ENCODE assay signal across 7 cellular contexts in the genomic region with DNA sequence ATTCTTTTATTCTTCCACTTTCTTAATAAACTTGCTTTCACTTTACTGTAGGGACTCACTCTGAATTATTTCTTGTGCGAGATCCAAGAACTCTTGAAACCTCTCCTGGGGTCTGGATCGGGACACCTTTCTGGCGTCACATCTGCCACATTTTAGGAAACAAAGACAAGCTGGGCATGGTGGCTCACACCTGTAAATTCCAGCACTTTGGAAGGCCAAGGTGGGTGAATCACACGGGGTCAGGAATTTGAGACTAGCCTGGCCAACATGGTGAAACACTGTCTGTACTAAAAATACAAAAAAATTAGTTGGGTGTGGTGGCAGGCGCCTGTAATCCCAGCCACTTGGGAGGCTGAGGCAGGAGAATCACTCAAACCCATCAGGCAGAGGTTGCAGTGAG.
DNase-seq lines count a peak whose midpoint lies in the region; ATAC-seq and TF ChIP-seq lines count a peak whose summit lies in the region.
"Not testable (repeated sequence)": the region's sequence is repeated elsewhere in the genome, so short reads cannot be mapped to it uniquely, and the experiment has no call there.

No MANE protein-coding gene starts in this region.

- H3K9ac ChIP-seq in mesendoderm (ENCODE audit: low read length), result not testable (repeated sequence)

- H3K9me3 Mint-ChIP-seq in Caco-2 (ENCODE audit: unreplicated experiment), result peaks cover 37% of the 10 kb centered on the region
- H3K9me3 Mint-ChIP-seq in WTC11, result peaks cover 16% of the 10 kb centered on the region
- H3K9me3 Mint-ChIP-seq in type B pancreatic cell, result not testable (repeated sequence)

- not testable (repeated sequence) for H3K79me2 ChIP-seq in hepatocyte; mesendoderm (ENCODE audit: control insufficient read depth, insufficient read depth, low read length)

- H2AK5ac ChIP-seq in mesendoderm (ENCODE audit: low read length), result not testable (repeated sequence)

- not testable (repeated sequence) for DNase-seq in Caco-2; WTC11 (ENCODE audit: low spot score); hepatocyte (ENCODE audit: low spot score); type B pancreatic cell (ENCODE audit: extremely low spot score, unreplicated experiment)
- peak; percentile 25 for DNase-seq in HT1080 (ENCODE audit: low read depth)
- DNase-seq in M059J (ENCODE audit: low read depth), result peak; percentile 15
- DNase-seq in mesendoderm, result peak; percentile 23

- CTCF ChIA-PET in Caco-2 (lab: Charles Lee); WTC11 (lab: Charles Lee): not testable (repeated sequence)

- not testable (repeated sequence) for BruUV-seq in Caco-2 (replicated peaks; lab: Mats Ljungman, UMichigan)

- H3K27ac ChIP-seq in hepatocyte, result peak overlapping the region; percentile 62
- H3K27ac ChIP-seq in mesendoderm (ENCODE audit: low read depth, low read length), result not testable (repeated sequence)

- H3K4me1 Mint-ChIP-seq in Caco-2 (ENCODE audit: low read depth, unreplicated experiment); type B pancreatic cell (ENCODE audit: unreplicated experiment): not testable (repeated sequence)
- H3K4me1 Mint-ChIP-seq in WTC11, result peaks cover 26% of the 10 kb centered on the region

- H3K23ac ChIP-seq in mesendoderm (ENCODE audit: low read length), result not testable (repeated sequence)

- intact Hi-C loops in Caco-2 (cut with micrococcal nuclease; ENCODE audit: unreplicated experiment), result not testable (repeated sequence)

- not testable (repeated sequence) for H4K8ac ChIP-seq in mesendoderm (ENCODE audit: low read depth, low read length)

- not testable (repeated sequence) for H3K56ac ChIP-seq in mesendoderm (ENCODE audit: low read length)

- H2BK120ac ChIP-seq in mesendoderm (ENCODE audit: low read depth, low read length), result not testable (repeated sequence)

- not testable (repeated sequence) for H3K4ac ChIP-seq in mesendoderm (ENCODE audit: low read depth, low read length)

- not testable (repeated sequence) for H3K4me3 ChIP-seq in Caco-2 (ENCODE audit: low read depth, low read length); hepatocyte; mesendoderm (ENCODE audit: low read length)

- H3K79me1 ChIP-seq in mesendoderm (ENCODE audit: low read length), result not testable (repeated sequence)

- not testable (repeated sequence) for H3K4me2 ChIP-seq in hepatocyte; mesendoderm (ENCODE audit: low read length)

- POLR2A ChIA-PET in Caco-2 (lab: Charles Lee); WTC11 (lab: Charles Lee): not testable (repeated sequence)

- not testable (repeated sequence) for H2AFZ ChIP-seq in hepatocyte

- not testable (repeated sequence) for TF ChIP-seq CTCF in Caco-2 (IDR thresholded peaks at IDR 0.05; ENCODE audit: insufficient read depth in 1 of 2, low read depth in 1 of 2, low read length in 1 of 2, severe bottlenecking in 1 of 2, unreplicated experiment in 1 of 2); WTC11 (IDR thresholded peaks at IDR 0.05); hepatocyte (IDR thresholded peaks at IDR 0.05; ENCODE audit: poor library complexity); type B pancreatic cell (conservative IDR thresholded peaks at IDR 0.05)

- not testable (repeated sequence) for H4K20me1 ChIP-seq in hepatocyte (ENCODE audit: insufficient read depth, poor library complexity, severe bottlenecking)

- H3K4me3 Mint-ChIP-seq in Caco-2 (ENCODE audit: unreplicated experiment); WTC11; type B pancreatic cell: not testable (repeated sequence)

- not testable (repeated sequence) for H2BK15ac ChIP-seq in mesendoderm (replicated peaks; ENCODE audit: low read depth)

- H2BK5ac ChIP-seq in mesendoderm (ENCODE audit: low read length), result not testable (repeated sequence)

- not testable (repeated sequence) for H3K27me3 Mint-ChIP-seq in Caco-2 (ENCODE audit: insufficient read depth, unreplicated experiment); WTC11 (ENCODE audit: low read depth); type B pancreatic cell

- not testable (repeated sequence) for H3K36me3 Mint-ChIP-seq in Caco-2 (ENCODE audit: insufficient read depth, unreplicated experiment); type B pancreatic cell
- H3K36me3 Mint-ChIP-seq in WTC11, result peaks cover 13% of the 10 kb centered on the region

- ATAC-seq in WTC11, result not testable (repeated sequence)

- H3K9me3 ChIP-seq in Caco-2, result peaks cover 10% of the 10 kb centered on the region
- not testable (repeated sequence) for H3K9me3 ChIP-seq in hepatocyte (ENCODE audit: low read depth)

- H3K18ac ChIP-seq in mesendoderm (ENCODE audit: low read length), result peak overlapping the region; percentile 56

- H3K27me3 ChIP-seq in Caco-2 (replicated peaks; ENCODE audit: control insufficient read depth, insufficient read depth, low read length); hepatocyte; mesendoderm (ENCODE audit: insufficient read depth, low read length, poor library complexity): not testable (repeated sequence)

- not testable (repeated sequence) for H3K36me3 ChIP-seq in Caco-2 (ENCODE audit: control insufficient read depth, insufficient read depth, low read length); hepatocyte (replicated peaks; ENCODE audit: insufficient read depth, low read depth); mesendoderm (ENCODE audit: control insufficient read depth, insufficient read depth, low read length)

- WGBS in hepatocyte (ENCODE audit: low lambda C conversion rate, missing lambda C conversion rate), result 86% methylated on average over 5 of the region's 5 CpGs
- WGBS in mesendoderm (ENCODE audit: extremely low coverage, insufficient coverage, low lambda C conversion rate), result no CpG with 5 or more reads among the region's 5 CpGs

- H3K27ac Mint-ChIP-seq in Caco-2 (ENCODE audit: unreplicated experiment), result peak overlapping the region; percentile 72
- H3K27ac Mint-ChIP-seq in WTC11, result peak overlapping the region; percentile 84
- peak overlapping the region; percentile 88 for H3K27ac Mint-ChIP-seq in type B pancreatic cell

- H3K4me1 ChIP-seq in Caco-2, result peaks cover 26% of the 10 kb centered on the region
- not testable (repeated sequence) for H3K4me1 ChIP-seq in hepatocyte (ENCODE audit: insufficient read depth); mesendoderm (ENCODE audit: control insufficient read depth, low read depth, low read length)

- not testable (repeated sequence) for H4K5ac ChIP-seq in mesendoderm (ENCODE audit: low read length)

- H3K9me2 ChIP-seq in hepatocyte (replicated peaks; ENCODE audit: insufficient read depth), result not testable (repeated sequence)
